ENCODE assay signal across 9 cellular contexts in genomic region chr22:38869663-38870062, GRCh38. TPM values are rescaled to one million over a fixed set of nuclear protein-coding genes. Genes with fewer than 3 reads are reported as not detected.
A peak's percentile ranks its signal among the peaks of the same experiment; 100 is the strongest.
DNase-seq lines count a peak whose midpoint lies in the region; ATAC-seq and TF ChIP-seq lines count a peak whose summit lies in the region.
"Had no signal": no experiment of that assay in that cellular context is flagged by ENCODE, and none has a peak within 500 bp of the region (broad histone marks: within the 10 kb centered on the region; RNA-seq: fewer than 3 reads in every experiment).

No MANE protein-coding gene starts in this region.

- POLR2A ChIA-PET in RWPE1 (lab: Yijun Ruan, JAX; ENCODE audit: low non-redundant PET), result no interaction called here

- intact Hi-C loops in dorsolateral prefrontal cortex (cut with DNase I), result loop anchor here (1.0 to 10.0 kb wide), 9 partner anchors 27 to 448 kb away; partner anchors contain the start of genes CBX7 (in 1 of the 2) and RPL3 (in 1 of the 2)
- intact Hi-C loops in posterior vena cava (cut with DNase I), result loop anchor here in 1 of 2 donors (5.0 to 10.0 kb wide), 3 partner anchors 53 to 265 kb away; no protein-coding TSS in a partner anchor

- no peak overlapping the region for H3K4me3 ChIP-seq in DND-41 (ENCODE audit: low read depth in 1 of 2, low read length in 2 of 2)
- peak overlapping the region; percentile 88 for H3K4me3 ChIP-seq in OCI-LY3 (ENCODE audit: low read length)
- H3K4me3 ChIP-seq in dorsolateral prefrontal cortex, result peak overlapping the region in 47 of 59 donors; percentile 60 to 98 (median 88)

- DNase-seq in DND-41 (no peak), dorsolateral prefrontal cortex (peak in 3 of 10 donors; percentile 3 to 8 (median 7)), posterior vena cava (ENCODE audit: low spot score) (peak; percentile 15), RWPE1 (ENCODE audit: low spot score) (no peak), superior temporal gyrus (ENCODE audit: extremely low spot score) (no peak)

- TF ChIP-seq CTCF in DND-41 (IDR thresholded peaks at IDR 0.05; ENCODE audit: borderline replicate concordance, extremely low read depth, low read length, poor library complexity, severe bottlenecking) (no peak), OCI-LY3 (IDR thresholded peaks at IDR 0.05; ENCODE audit: low read depth, low read length) (no peak), dorsolateral prefrontal cortex (IDR thresholded peaks at IDR 0.05 in 54 of 56, conservative IDR thresholded peaks at IDR 0.05 in 2 of 56; ENCODE audit: low read depth in 1 of 56, partially characterized antibody in 56 of 56) (no peak), RWPE1 (conservative IDR thresholded peaks at IDR 0.05; ENCODE audit: low read depth) (no peak)

- H3K4me1 ChIP-seq in DND-41 (ENCODE audit: insufficient read depth, low read length), result peaks cover 40% of the 10 kb centered on the region
- H3K4me1 ChIP-seq in OCI-LY3 (ENCODE audit: low read length), result peaks cover 40% of the 10 kb centered on the region

- H4K20me1 ChIP-seq in DND-41 (ENCODE audit: insufficient read depth, low read length) (peaks cover 52% of the 10 kb centered on the region), OCI-LY3 (ENCODE audit: insufficient read depth, low read length) (peaks cover 51% of the 10 kb centered on the region)

- H3K4me2 ChIP-seq in DND-41 (ENCODE audit: insufficient read depth, low read length) (peak overlapping the region; percentile 72), OCI-LY3 (ENCODE audit: low read length) (peak overlapping the region; percentile 99)

- 0 out of 2 replicates have a peak overlapping the region, but pooled peaks have one; percentile 19 for H3K27ac ChIP-seq in DND-41 (ENCODE audit: low read length)
- H3K27ac ChIP-seq in OCI-LY3 (ENCODE audit: low read length), result peak overlapping the region; percentile 71
- peak overlapping the region in 52 of 59 donors; percentile 3 to 100 (median 94) for H3K27ac ChIP-seq in dorsolateral prefrontal cortex
- no peak overlapping the region for H3K27ac ChIP-seq in RWPE1
- H3K27ac ChIP-seq: epithelial cell of prostate had no signal

- H3K9ac ChIP-seq in DND-41 (ENCODE audit: low read depth, low read length), result no peak overlapping the region
- H3K9ac ChIP-seq in OCI-LY3 (ENCODE audit: low read length), result peak overlapping the region; percentile 90; the same call in 1 of the 2 replicates

- H2AFZ ChIP-seq in DND-41 (ENCODE audit: low read depth, low read length), result no peak overlapping the region
- H2AFZ ChIP-seq in OCI-LY3 (ENCODE audit: low read depth, low read length), result no peak overlapping the region

- H3K79me2 ChIP-seq in DND-41 (ENCODE audit: insufficient read depth, low read length) (peaks cover 38% of the 10 kb centered on the region), OCI-LY3 (ENCODE audit: low read length) (peaks cover 46% of the 10 kb centered on the region)

- CTCF ChIA-PET in RWPE1 (lab: Yijun Ruan, JAX), result interaction anchor here (0.6 to 2.4 kb wide), 17 partner anchors 8 to 838 kb away, joined by 3 to 14 read pairs (median 4); partner anchors contain the start of genes APOBEC3B and APOBEC3C

- H3K27me3 ChIP-seq in DND-41 (ENCODE audit: insufficient read depth, low read length, poor library complexity) (peaks cover 24% of the 10 kb centered on the region), OCI-LY3 (ENCODE audit: low read depth, low read length) (no peaks in the 10 kb centered on the region), dorsolateral prefrontal cortex (no peaks in the 10 kb centered on the region)
- H3K27me3 ChIP-seq: pancreas had no signal

- ATAC-seq in DND-41 (ENCODE audit: insufficient read depth, low read depth), result no peak
- ATAC-seq in GM18868 (IDR thresholded peaks at IDR 0.05; ENCODE audit: unreplicated experiment), result no peak

- H3K9me3 ChIP-seq in DND-41 (ENCODE audit: insufficient read depth, low read length, severe bottlenecking), result no peaks in the 10 kb centered on the region
- H3K9me3 ChIP-seq in OCI-LY3 (ENCODE audit: insufficient read depth, low read length), result no peaks in the 10 kb centered on the region
- H3K9me3 ChIP-seq: pancreas had no signal

- H3K36me3 ChIP-seq in DND-41 (ENCODE audit: insufficient read depth, low read length) (peaks cover 55% of the 10 kb centered on the region), OCI-LY3 (replicated peaks; ENCODE audit: low read depth, low read length) (peaks cover 43% of the 10 kb centered on the region)

RNA-seq across cellular contexts. Expression of gene CBX6, which starts 2.4 kb away (rescaled TPM):
- 100 to 1,000 TPM in 119 of 120 experiments, 10 to 100 TPM in 1; 99.9 to 293 (median 188) TPM for total RNA-seq in dorsolateral prefrontal cortex
- 100 to 1,000 TPM in 1 of 2 donors, 10 to 100 TPM in 1; 98.0 to 105 TPM for total RNA-seq in posterior vena cava

RNA-seq across cellular contexts. Expression of gene NPTXR, which starts 25.8 kb away (rescaled TPM):
- total RNA-seq in dorsolateral prefrontal cortex, result 100 to 1,000 TPM in 114 of 120 experiments, 10 to 100 TPM in 6; 57.3 to 255 (median 154) TPM
- 1 to 10 TPM; 8.3 to 8.4 TPM for total RNA-seq in posterior vena cava

Comparison
In these comparisons a context has a peak if more than half of its experiments do, and no peak if none do; other contexts are left out.
1. H3K4me3 ChIP-seq: peak in OCI-LY3 (single experiment) and dorsolateral prefrontal cortex (47 of 59); none in DND-41 (0 of 2).
2. RNA of gene NPTXR, which starts 25.8 kb away (total RNA-seq): 57.3 to 255 TPM in dorsolateral prefrontal cortex; 8.3 to 8.4 TPM in posterior vena cava; every median in the first group is over 4 times any median in the second.